ENCODE assay signal across 1 cellular context in the genomic region with DNA sequence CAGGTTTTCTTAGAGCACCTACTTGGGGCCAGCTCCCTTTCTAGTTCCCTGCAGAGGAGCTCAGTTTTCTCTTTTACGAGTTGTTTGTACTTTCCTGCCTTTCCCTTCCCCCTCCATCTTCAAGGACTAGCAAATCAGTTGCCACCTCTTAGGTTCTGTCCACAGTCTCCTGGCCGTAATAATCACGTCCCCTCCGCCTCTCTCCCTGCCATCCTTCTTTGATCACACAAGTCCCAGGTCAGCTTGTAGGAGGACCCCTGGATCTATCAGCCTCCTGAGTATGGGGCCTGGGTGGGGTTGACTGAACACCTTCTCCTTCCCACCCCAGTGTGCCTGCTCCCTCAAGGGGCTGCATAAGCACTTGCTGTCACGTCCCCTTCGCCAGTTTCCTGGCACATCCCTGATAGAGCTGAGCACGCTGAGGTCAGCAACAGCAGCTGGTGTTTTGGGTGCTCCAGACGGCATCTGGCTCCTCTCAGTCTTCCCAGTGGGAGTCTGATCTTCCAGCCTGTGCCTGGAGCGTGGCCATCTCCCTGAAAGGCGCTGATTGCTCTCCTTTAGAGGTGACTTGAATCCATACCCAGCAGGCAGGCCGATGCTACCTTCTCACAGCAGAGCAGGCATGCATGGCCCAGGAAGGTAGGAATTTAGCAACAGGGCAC.
A peak's percentile ranks its signal among the peaks of the same experiment; 100 is the strongest.
TF ChIP-seq lines count a peak whose summit lies in the region.

No MANE protein-coding gene starts in this region.

TF ChIP-seq in HepG2, 621 proteins besides CTCF, POLR2A, EP300 and RAD21:
- TF ChIP-seq, protein P1, sequence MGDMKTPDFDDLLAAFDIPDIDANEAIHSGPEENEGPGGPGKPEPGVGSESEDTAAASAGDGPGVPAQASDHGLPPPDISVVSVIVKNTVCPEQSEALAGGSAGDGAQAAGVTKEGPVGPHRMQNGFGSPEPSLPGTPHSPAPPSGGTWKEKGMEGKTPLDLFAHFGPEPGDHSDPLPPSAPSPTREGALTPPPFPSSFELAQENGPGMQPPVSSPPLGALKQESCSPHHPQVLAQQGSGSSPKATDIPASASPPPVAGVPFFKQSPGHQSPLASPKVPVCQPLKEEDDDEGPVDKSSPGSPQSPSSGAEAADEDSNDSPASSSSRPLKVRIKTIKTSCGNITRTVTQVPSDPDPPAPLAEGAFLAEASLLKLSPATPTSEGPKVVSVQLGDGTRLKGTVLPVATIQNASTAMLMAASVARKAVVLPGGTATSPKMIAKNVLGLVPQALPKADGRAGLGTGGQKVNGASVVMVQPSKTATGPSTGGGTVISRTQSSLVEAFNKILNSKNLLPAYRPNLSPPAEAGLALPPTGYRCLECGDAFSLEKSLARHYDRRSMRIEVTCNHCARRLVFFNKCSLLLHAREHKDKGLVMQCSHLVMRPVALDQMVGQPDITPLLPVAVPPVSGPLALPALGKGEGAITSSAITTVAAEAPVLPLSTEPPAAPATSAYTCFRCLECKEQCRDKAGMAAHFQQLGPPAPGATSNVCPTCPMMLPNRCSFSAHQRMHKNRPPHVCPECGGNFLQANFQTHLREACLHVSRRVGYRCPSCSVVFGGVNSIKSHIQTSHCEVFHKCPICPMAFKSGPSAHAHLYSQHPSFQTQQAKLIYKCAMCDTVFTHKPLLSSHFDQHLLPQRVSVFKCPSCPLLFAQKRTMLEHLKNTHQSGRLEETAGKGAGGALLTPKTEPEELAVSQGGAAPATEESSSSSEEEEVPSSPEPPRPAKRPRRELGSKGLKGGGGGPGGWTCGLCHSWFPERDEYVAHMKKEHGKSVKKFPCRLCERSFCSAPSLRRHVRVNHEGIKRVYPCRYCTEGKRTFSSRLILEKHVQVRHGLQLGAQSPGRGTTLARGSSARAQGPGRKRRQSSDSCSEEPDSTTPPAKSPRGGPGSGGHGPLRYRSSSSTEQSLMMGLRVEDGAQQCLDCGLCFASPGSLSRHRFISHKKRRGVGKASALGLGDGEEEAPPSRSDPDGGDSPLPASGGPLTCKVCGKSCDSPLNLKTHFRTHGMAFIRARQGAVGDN (CRISPR knock-in tag; IDR thresholded peaks at IDR 0.05), result peak; percentile 17; the same call in 1 of the 2 replicates
- no peak for TF ChIP-seq ZNF326 (CRISPR knock-in tag; IDR thresholded peaks at IDR 0.05; ENCODE audit: borderline replicate concordance)
